ENCODE assay signal across 1 cellular context in the genomic region with DNA sequence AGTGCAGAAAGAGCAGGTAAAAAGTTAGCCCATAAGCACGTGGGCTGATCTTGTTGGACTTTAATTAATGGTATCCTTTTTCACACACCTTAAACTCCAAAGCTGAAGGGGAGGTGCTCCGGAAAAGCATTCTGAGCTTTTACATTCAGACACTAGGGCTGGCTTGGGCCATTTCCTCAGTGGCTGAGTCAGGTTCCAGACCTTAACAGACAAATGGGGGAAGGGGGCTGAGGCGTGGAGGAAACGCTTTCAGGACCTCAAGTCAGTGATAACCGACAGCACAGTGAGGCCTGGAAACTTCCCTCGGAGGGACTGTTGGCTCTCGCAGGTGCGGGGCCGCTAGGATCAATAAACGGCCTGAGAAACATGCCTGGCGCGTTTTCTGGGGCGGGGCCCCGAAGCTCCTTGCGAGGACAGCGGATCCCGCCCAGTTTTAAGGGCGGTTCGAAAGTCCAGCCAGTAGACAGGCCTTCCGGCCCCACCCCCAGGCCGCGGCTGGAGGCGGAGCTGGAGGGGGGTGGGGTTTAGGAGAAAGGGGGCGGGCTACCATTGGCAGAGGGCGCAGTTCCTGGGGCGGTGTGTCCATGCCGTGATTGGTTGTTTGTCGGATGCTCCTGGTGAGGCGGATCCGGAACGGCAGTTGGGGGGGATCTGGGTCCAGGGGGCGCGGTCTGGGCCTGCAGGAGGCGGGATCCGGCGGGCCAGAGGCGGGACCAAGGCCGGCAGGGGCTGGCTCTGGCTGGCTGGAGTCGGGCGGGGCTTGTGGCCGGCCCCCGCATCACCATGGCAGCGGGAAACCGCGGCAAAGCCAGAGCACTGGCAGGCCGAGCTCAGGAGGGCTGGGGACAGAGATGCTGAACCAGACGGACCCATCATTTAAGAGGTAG.
TF ChIP-seq lines count a peak whose summit lies in the region.

No MANE protein-coding gene starts in this region.

TF ChIP-seq in GM12878, 131 proteins besides CTCF, POLR2A, EP300 and RAD21 (continues in another document):
- TF ChIP-seq BACH1 (IDR thresholded peaks at IDR 0.05; ENCODE audit: borderline replicate concordance) (peak; percentile 26; the same call in 1 of the 2 replicates), ATF7 (IDR thresholded peaks at IDR 0.05; ENCODE audit: low read depth) (no peak), ZNF217 (IDR thresholded peaks at IDR 0.05) (no peak), POLR2AphosphoS5 (IDR thresholded peaks at IDR 0.05; ENCODE audit: low read length) (peak; percentile 49; the same call in 1 of the 2 replicates), CBX5 (IDR thresholded peaks at IDR 0.05; ENCODE audit: low read depth) (no peak), ESRRA (IDR thresholded peaks at IDR 0.05; ENCODE audit: low read length) (no peak), SMARCA5 (IDR thresholded peaks at IDR 0.05) (no peak), SMAD5 (IDR thresholded peaks at IDR 0.05; ENCODE audit: low read depth) (no peak), TCF7 (IDR thresholded peaks at IDR 0.05; ENCODE audit: borderline replicate concordance) (no peak), TBL1XR1 (IDR thresholded peaks at IDR 0.05; ENCODE audit: low read depth, low read length) (no peak), SUPT20H (IDR thresholded peaks at IDR 0.05; ENCODE audit: borderline replicate concordance, control insufficient read depth, low read depth, low read length) (no peak), HDGF (IDR thresholded peaks at IDR 0.05) (no peak), GATAD2B (conservative IDR thresholded peaks at IDR 0.05; ENCODE audit: low read depth) (no peak), STAT3 (IDR thresholded peaks at IDR 0.05; ENCODE audit: low read depth, low read length) (no peak), NBN (IDR thresholded peaks at IDR 0.05) (no peak), HCFC1 (IDR thresholded peaks at IDR 0.05; ENCODE audit: low read length) (0 out of 2 replicates have a peak, but pooled peaks have one; percentile 21), SREBF1 (IDR thresholded peaks at IDR 0.05; ENCODE audit: low read length) (no peak), YY1 (IDR thresholded peaks at IDR 0.05; ENCODE audit: low read depth, low read length) (no peak), WRNIP1 (IDR thresholded peaks at IDR 0.05; ENCODE audit: borderline replicate concordance, low read depth, low read length) (no peak), ETV6 (conservative IDR thresholded peaks at IDR 0.05 in 1 of 2, IDR thresholded peaks at IDR 0.05 in 1 of 2; ENCODE audit: borderline replicate concordance in 1 of 2, low read depth in 1 of 2) (no peak), NFIC (IDR thresholded peaks at IDR 0.05; ENCODE audit: low read depth, low read length) (no peak), JUND (IDR thresholded peaks at IDR 0.05; ENCODE audit: low read depth, low read length) (no peak), MYC (IDR thresholded peaks at IDR 0.05; ENCODE audit: insufficient read depth, insufficient read length, insufficient replicate concordance, low read length, severe bottlenecking) (no peak), RUNX3 (IDR thresholded peaks at IDR 0.05; ENCODE audit: low read length) (peak; percentile 15; the same call in 1 of the 2 replicates), CEBPB (IDR thresholded peaks at IDR 0.05; ENCODE audit: borderline replicate concordance in 1 of 2, low read depth in 2 of 2, low read length in 2 of 2) (no peak), YBX1 (IDR thresholded peaks at IDR 0.05) (no peak), SRF (IDR thresholded peaks at IDR 0.05; ENCODE audit: low read depth in 2 of 2, low read length in 2 of 2) (no peak), HDAC6 (IDR thresholded peaks at IDR 0.05; ENCODE audit: unreplicated experiment) (no peak), DPF2 (IDR thresholded peaks at IDR 0.05) (no peak)
- TF ChIP-seq, protein P1, sequence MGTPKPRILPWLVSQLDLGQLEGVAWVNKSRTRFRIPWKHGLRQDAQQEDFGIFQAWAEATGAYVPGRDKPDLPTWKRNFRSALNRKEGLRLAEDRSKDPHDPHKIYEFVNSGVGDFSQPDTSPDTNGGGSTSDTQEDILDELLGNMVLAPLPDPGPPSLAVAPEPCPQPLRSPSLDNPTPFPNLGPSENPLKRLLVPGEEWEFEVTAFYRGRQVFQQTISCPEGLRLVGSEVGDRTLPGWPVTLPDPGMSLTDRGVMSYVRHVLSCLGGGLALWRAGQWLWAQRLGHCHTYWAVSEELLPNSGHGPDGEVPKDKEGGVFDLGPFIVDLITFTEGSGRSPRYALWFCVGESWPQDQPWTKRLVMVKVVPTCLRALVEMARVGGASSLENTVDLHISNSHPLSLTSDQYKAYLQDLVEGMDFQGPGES (IDR thresholded peaks at IDR 0.05), result no peak
- TF ChIP-seq, protein P2, sequence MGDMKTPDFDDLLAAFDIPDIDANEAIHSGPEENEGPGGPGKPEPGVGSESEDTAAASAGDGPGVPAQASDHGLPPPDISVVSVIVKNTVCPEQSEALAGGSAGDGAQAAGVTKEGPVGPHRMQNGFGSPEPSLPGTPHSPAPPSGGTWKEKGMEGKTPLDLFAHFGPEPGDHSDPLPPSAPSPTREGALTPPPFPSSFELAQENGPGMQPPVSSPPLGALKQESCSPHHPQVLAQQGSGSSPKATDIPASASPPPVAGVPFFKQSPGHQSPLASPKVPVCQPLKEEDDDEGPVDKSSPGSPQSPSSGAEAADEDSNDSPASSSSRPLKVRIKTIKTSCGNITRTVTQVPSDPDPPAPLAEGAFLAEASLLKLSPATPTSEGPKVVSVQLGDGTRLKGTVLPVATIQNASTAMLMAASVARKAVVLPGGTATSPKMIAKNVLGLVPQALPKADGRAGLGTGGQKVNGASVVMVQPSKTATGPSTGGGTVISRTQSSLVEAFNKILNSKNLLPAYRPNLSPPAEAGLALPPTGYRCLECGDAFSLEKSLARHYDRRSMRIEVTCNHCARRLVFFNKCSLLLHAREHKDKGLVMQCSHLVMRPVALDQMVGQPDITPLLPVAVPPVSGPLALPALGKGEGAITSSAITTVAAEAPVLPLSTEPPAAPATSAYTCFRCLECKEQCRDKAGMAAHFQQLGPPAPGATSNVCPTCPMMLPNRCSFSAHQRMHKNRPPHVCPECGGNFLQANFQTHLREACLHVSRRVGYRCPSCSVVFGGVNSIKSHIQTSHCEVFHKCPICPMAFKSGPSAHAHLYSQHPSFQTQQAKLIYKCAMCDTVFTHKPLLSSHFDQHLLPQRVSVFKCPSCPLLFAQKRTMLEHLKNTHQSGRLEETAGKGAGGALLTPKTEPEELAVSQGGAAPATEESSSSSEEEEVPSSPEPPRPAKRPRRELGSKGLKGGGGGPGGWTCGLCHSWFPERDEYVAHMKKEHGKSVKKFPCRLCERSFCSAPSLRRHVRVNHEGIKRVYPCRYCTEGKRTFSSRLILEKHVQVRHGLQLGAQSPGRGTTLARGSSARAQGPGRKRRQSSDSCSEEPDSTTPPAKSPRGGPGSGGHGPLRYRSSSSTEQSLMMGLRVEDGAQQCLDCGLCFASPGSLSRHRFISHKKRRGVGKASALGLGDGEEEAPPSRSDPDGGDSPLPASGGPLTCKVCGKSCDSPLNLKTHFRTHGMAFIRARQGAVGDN (IDR thresholded peaks at IDR 0.05), result no peak
- TF ChIP-seq, protein P3, sequence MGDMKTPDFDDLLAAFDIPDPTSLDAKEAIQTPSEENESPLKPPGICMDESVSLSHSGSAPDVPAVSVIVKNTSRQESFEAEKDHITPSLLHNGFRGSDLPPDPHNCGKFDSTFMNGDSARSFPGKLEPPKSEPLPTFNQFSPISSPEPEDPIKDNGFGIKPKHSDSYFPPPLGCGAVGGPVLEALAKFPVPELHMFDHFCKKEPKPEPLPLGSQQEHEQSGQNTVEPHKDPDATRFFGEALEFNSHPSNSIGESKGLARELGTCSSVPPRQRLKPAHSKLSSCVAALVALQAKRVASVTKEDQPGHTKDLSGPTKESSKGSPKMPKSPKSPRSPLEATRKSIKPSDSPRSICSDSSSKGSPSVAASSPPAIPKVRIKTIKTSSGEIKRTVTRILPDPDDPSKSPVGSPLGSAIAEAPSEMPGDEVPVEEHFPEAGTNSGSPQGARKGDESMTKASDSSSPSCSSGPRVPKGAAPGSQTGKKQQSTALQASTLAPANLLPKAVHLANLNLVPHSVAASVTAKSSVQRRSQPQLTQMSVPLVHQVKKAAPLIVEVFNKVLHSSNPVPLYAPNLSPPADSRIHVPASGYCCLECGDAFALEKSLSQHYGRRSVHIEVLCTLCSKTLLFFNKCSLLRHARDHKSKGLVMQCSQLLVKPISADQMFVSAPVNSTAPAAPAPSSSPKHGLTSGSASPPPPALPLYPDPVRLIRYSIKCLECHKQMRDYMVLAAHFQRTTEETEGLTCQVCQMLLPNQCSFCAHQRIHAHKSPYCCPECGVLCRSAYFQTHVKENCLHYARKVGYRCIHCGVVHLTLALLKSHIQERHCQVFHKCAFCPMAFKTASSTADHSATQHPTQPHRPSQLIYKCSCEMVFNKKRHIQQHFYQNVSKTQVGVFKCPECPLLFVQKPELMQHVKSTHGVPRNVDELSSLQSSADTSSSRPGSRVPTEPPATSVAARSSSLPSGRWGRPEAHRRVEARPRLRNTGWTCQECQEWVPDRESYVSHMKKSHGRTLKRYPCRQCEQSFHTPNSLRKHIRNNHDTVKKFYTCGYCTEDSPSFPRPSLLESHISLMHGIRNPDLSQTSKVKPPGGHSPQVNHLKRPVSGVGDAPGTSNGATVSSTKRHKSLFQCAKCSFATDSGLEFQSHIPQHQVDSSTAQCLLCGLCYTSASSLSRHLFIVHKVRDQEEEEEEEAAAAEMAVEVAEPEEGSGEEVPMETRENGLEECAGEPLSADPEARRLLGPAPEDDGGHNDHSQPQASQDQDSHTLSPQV (IDR thresholded peaks at IDR 0.05), result no peak
- TF ChIP-seq, protein P4, sequence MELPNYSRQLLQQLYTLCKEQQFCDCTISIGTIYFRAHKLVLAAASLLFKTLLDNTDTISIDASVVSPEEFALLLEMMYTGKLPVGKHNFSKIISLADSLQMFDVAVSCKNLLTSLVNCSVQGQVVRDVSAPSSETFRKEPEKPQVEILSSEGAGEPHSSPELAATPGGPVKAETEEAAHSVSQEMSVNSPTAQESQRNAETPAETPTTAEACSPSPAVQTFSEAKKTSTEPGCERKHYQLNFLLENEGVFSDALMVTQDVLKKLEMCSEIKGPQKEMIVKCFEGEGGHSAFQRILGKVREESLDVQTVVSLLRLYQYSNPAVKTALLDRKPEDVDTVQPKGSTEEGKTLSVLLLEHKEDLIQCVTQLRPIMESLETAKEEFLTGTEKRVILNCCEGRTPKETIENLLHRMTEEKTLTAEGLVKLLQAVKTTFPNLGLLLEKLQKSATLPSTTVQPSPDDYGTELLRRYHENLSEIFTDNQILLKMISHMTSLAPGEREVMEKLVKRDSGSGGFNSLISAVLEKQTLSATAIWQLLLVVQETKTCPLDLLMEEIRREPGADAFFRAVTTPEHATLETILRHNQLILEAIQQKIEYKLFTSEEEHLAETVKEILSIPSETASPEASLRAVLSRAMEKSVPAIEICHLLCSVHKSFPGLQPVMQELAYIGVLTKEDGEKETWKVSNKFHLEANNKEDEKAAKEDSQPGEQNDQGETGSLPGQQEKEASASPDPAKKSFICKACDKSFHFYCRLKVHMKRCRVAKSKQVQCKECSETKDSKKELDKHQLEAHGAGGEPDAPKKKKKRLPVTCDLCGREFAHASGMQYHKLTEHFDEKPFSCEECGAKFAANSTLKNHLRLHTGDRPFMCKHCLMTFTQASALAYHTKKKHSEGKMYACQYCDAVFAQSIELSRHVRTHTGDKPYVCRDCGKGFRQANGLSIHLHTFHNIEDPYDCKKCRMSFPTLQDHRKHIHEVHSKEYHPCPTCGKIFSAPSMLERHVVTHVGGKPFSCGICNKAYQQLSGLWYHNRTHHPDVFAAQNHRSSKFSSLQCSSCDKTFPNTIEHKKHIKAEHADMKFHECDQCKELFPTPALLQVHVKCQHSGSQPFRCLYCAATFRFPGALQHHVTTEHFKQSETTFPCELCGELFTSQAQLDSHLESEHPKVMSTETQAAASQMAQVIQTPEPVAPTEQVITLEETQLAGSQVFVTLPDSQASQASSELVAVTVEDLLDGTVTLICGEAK (IDR thresholded peaks at IDR 0.05; ENCODE audit: borderline replicate concordance), result no peak; the same call in 1 of the 2 replicates
- TF ChIP-seq, protein P5, sequence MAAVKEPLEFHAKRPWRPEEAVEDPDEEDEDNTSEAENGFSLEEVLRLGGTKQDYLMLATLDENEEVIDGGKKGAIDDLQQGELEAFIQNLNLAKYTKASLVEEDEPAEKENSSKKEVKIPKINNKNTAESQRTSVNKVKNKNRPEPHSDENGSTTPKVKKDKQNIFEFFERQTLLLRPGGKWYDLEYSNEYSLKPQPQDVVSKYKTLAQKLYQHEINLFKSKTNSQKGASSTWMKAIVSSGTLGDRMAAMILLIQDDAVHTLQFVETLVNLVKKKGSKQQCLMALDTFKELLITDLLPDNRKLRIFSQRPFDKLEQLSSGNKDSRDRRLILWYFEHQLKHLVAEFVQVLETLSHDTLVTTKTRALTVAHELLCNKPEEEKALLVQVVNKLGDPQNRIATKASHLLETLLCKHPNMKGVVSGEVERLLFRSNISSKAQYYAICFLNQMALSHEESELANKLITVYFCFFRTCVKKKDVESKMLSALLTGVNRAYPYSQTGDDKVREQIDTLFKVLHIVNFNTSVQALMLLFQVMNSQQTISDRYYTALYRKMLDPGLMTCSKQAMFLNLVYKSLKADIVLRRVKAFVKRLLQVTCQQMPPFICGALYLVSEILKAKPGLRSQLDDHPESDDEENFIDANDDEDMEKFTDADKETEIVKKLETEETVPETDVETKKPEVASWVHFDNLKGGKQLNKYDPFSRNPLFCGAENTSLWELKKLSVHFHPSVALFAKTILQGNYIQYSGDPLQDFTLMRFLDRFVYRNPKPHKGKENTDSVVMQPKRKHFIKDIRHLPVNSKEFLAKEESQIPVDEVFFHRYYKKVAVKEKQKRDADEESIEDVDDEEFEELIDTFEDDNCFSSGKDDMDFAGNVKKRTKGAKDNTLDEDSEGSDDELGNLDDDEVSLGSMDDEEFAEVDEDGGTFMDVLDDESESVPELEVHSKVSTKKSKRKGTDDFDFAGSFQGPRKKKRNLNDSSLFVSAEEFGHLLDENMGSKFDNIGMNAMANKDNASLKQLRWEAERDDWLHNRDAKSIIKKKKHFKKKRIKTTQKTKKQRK (IDR thresholded peaks at IDR 0.05; ENCODE audit: low read depth, low read length), result no peak
- TF ChIP-seq, protein P6, sequence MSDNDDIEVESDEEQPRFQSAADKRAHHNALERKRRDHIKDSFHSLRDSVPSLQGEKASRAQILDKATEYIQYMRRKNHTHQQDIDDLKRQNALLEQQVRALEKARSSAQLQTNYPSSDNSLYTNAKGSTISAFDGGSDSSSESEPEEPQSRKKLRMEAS (IDR thresholded peaks at IDR 0.05; ENCODE audit: low read depth, low read length), result peak; percentile 44; the same call in 1 of the 2 replicates
- TF ChIP-seq, protein P7, sequence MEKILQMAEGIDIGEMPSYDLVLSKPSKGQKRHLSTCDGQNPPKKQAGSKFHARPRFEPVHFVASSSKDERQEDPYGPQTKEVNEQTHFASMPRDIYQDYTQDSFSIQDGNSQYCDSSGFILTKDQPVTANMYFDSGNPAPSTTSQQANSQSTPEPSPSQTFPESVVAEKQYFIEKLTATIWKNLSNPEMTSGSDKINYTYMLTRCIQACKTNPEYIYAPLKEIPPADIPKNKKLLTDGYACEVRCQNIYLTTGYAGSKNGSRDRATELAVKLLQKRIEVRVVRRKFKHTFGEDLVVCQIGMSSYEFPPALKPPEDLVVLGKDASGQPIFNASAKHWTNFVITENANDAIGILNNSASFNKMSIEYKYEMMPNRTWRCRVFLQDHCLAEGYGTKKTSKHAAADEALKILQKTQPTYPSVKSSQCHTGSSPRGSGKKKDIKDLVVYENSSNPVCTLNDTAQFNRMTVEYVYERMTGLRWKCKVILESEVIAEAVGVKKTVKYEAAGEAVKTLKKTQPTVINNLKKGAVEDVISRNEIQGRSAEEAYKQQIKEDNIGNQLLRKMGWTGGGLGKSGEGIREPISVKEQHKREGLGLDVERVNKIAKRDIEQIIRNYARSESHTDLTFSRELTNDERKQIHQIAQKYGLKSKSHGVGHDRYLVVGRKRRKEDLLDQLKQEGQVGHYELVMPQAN (conservative IDR thresholded peaks at IDR 0.05), result peak; percentile 44; the same call in 1 of the 2 replicates
